Comparison of ENCODE assay signal across 2 cellular contexts in the genomic region with DNA sequence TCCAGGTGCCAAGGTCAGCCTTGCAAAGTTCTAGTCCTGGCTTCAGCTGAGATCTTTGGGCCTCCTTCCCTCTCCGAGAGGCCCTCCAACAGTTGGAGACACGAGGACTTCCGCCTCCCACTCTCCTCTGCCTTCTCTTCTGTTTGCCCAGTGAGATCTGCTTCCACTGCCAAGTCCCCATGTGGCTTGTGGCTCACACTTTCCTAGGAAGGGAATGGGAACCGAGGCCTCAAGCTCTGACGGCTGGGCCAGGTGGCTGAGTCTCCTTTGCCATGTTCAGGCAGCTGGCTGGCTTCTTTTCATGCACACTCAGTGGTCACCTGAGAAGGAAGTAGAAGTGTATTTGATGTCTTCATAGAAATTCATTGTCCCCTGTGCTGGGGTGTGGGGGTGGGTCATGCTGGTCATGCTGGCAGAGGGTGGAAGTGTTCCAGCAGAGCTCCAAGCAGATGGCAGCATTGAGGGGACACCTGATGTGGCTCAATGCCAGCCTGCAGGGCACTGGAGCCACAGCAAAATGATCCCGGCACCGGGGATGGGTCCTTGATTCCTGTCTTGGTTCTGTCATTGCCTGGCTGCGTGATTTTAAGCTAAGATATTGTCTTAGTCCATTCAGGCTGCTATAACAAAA.
TF ChIP-seq lines count a peak whose summit lies in the region.

No MANE protein-coding gene starts in this region.

TF ChIP-seq in Ishikawa, 13 proteins besides CTCF, POLR2A, EP300 and RAD21 (continued from another document):
- TF ChIP-seq, protein P1, sequence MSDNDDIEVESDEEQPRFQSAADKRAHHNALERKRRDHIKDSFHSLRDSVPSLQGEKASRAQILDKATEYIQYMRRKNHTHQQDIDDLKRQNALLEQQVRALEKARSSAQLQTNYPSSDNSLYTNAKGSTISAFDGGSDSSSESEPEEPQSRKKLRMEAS (IDR thresholded peaks at IDR 0.05): peak; percentile 74
- TF ChIP-seq CREB1 (IDR thresholded peaks at IDR 0.05; ENCODE audit: low read depth): no peak
- TF ChIP-seq, protein P2, sequence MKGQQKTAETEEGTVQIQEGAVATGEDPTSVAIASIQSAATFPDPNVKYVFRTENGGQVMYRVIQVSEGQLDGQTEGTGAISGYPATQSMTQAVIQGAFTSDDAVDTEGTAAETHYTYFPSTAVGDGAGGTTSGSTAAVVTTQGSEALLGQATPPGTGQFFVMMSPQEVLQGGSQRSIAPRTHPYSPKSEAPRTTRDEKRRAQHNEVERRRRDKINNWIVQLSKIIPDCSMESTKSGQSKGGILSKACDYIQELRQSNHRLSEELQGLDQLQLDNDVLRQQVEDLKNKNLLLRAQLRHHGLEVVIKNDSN (IDR thresholded peaks at IDR 0.05): no peak
- TF ChIP-seq, protein P3, sequence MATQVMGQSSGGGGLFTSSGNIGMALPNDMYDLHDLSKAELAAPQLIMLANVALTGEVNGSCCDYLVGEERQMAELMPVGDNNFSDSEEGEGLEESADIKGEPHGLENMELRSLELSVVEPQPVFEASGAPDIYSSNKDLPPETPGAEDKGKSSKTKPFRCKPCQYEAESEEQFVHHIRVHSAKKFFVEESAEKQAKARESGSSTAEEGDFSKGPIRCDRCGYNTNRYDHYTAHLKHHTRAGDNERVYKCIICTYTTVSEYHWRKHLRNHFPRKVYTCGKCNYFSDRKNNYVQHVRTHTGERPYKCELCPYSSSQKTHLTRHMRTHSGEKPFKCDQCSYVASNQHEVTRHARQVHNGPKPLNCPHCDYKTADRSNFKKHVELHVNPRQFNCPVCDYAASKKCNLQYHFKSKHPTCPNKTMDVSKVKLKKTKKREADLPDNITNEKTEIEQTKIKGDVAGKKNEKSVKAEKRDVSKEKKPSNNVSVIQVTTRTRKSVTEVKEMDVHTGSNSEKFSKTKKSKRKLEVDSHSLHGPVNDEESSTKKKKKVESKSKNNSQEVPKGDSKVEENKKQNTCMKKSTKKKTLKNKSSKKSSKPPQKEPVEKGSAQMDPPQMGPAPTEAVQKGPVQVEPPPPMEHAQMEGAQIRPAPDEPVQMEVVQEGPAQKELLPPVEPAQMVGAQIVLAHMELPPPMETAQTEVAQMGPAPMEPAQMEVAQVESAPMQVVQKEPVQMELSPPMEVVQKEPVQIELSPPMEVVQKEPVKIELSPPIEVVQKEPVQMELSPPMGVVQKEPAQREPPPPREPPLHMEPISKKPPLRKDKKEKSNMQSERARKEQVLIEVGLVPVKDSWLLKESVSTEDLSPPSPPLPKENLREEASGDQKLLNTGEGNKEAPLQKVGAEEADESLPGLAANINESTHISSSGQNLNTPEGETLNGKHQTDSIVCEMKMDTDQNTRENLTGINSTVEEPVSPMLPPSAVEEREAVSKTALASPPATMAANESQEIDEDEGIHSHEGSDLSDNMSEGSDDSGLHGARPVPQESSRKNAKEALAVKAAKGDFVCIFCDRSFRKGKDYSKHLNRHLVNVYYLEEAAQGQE (IDR thresholded peaks at IDR 0.05; ENCODE audit: low read depth): no peak
- TF ChIP-seq NFIC (IDR thresholded peaks at IDR 0.05): peak; percentile 78; the same call in 1 of the 2 replicates
- TF ChIP-seq TEAD4 (IDR thresholded peaks at IDR 0.05): peak; percentile 27
- TF ChIP-seq YY1 (IDR thresholded peaks at IDR 0.05; ENCODE audit: low read depth): no peak
- no peak for TF ChIP-seq CEBPB (IDR thresholded peaks at IDR 0.05)
TF ChIP-seq in Ishikawa: peak in this region for 4.

TF ChIP-seq in H1, 55 proteins besides CTCF, POLR2A, EP300 and RAD21 (continued from another document):
- TF ChIP-seq RBBP5 (IDR thresholded peaks at IDR 0.05; ENCODE audit: borderline replicate concordance, low read depth, low read length) (no peak), HDAC2 (IDR thresholded peaks at IDR 0.05; ENCODE audit: borderline replicate concordance in 1 of 2, low read depth in 2 of 2, low read length in 2 of 2) (no peak), KDM1A (IDR thresholded peaks at IDR 0.05; ENCODE audit: borderline replicate concordance, low read length) (no peak), SP2 (IDR thresholded peaks at IDR 0.05; ENCODE audit: low read length) (no peak), SIX5 (IDR thresholded peaks at IDR 0.05; ENCODE audit: low read depth, low read length) (no peak), SP1 (IDR thresholded peaks at IDR 0.05; ENCODE audit: low read depth, low read length) (no peak), JUN (IDR thresholded peaks at IDR 0.05; ENCODE audit: low read depth, low read length) (no peak), NANOG (IDR thresholded peaks at IDR 0.05; ENCODE audit: insufficient read depth, low read depth, low read length, poor library complexity, severe bottlenecking) (no peak), YY1 (IDR thresholded peaks at IDR 0.05; ENCODE audit: low read depth, low read length) (no peak), SP4 (IDR thresholded peaks at IDR 0.05; ENCODE audit: low read length) (no peak)
